In the genomic region with DNA sequence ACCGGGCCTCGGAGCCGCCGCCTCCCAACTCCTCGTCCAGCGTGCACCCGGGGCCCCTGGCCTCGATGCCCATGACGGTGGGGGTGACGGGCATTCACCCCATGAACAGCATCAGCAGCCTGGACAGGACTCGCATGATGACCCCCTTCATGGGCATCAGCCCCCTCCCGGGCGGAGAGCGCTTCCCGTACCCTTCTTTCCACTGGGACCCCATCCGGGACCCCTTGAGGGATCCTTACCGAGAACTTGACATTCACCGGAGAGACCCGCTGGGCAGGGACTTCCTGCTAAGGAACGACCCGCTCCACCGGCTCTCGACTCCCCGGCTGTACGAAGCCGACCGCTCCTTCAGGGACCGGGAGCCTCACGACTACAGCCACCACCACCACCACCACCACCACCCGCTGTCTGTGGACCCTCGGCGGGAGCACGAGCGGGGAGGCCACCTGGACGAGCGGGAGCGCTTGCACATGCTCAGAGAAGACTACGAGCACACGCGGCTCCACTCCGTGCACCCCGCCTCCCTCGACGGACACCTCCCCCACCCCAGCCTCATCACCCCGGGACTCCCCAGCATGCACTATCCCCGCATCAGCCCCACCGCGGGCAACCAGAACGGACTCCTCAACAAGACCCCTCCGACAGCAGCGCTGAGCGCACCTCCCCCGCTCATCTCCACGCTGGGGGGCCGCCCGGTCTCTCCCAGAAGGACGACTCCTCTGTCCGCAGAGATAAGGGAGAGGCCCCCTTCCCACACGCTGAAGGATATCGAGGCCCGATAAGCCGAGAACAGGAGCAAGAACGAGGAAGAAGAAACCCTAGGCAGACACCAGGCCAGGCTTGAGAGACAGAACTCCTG, we compare ENCODE assay signal across 18 cellular contexts.
"Had no signal": no experiment of that assay in that cellular context is flagged by ENCODE, and none has a peak within 500 bp of the region (broad histone marks: within the 10 kb centered on the region; RNA-seq: fewer than 3 reads in every experiment).

No MANE protein-coding gene starts in this region.

- H3K27me3 ChIP-seq: testis had no signal

- H3K9me3 Mint-ChIP-seq: activated naive CD8-positive, alpha-beta T cell treated with anti-CD3 and anti-CD28 coated beads, Interleukin-2, amount 10 ng/mL, durations not matched to agents 7 days and 5 days had no signal

- H3K4me1 Mint-ChIP-seq: activated naive CD8-positive, alpha-beta T cell treated with anti-CD3 and anti-CD28 coated beads, Interleukin-2, amount 10 ng/mL, durations not matched to agents 7 days and 5 days; naive B cell had no signal

- DNase-seq: activated CD4-positive, alpha-beta T cell treated with anti-CD3 and anti-CD28 coated beads, Interleukin-2, amount 50 U/mL, for 4 hours; activated naive CD8-positive, alpha-beta T cell treated with anti-CD3 and anti-CD28 coated beads, Interleukin-2, amount 10 ng/mL, durations not matched to agents 7 days and 5 days; head of caudate nucleus; kidney glomerular epithelial cell; mesenchymal stem cell; naive B cell; nucleus accumbens; retina; stimulated activated CD4-positive, alpha-beta T cell treated with anti-CD3 and anti-CD28 coated beads, Interleukin-2, amount 100 ng/mL, for 24 hours; SW 1271; testis; WERI-Rb-1 had no signal

- FAIRE-seq: colon, endometrium, frontal cortex had no signal

- H3K9me3 ChIP-seq: mucosa of descending colon, testis had no signal

- H3K4me1 ChIP-seq: testis had no signal

- H3K4me3 Mint-ChIP-seq: activated naive CD8-positive, alpha-beta T cell treated with anti-CD3 and anti-CD28 coated beads, Interleukin-2, amount 10 ng/mL, durations not matched to agents 7 days and 5 days; activated T-helper 1 cell treated with anti-CD3 and anti-CD28 coated beads, Interleukin-12 subunit alpha, Interleukin-12 subunit beta, Interleukin-2, Interleukin-4 antibody, amounts not matched to agents 30 ng/mL and 10 ng/mL and 1 ng/mL, durations not matched to agents 14 hours and 24 hours and 36 hours; brain; naive B cell had no signal

- H3K27ac ChIP-seq: testis, WERI-Rb-1 had no signal

- H3K27me3 Mint-ChIP-seq: activated naive CD8-positive, alpha-beta T cell treated with anti-CD3 and anti-CD28 coated beads, Interleukin-2, amount 10 ng/mL, durations not matched to agents 7 days and 5 days; brain; naive B cell had no signal

- H3K4me3 ChIP-seq: mucosa of descending colon, testis had no signal

- H3K27ac Mint-ChIP-seq: activated naive CD8-positive, alpha-beta T cell treated with anti-CD3 and anti-CD28 coated beads, Interleukin-2, amount 10 ng/mL, durations not matched to agents 7 days and 5 days; activated T-helper 1 cell treated with anti-CD3 and anti-CD28 coated beads, Interleukin-12 subunit alpha, Interleukin-12 subunit beta, Interleukin-2, Interleukin-4 antibody, amounts not matched to agents 30 ng/mL and 10 ng/mL and 1 ng/mL, durations not matched to agents 14 hours and 24 hours and 36 hours had no signal

- ATAC-seq: mucosa of descending colon had no signal

- H3K36me3 Mint-ChIP-seq: activated naive CD8-positive, alpha-beta T cell treated with anti-CD3 and anti-CD28 coated beads, Interleukin-2, amount 10 ng/mL, durations not matched to agents 7 days and 5 days had no signal
